8 cellular contexts compared by ENCODE assay signal in genomic region chr7:43076189-43076605, GRCh38. TPM values are rescaled to one million over a fixed set of nuclear protein-coding genes. Genes with fewer than 3 reads are reported as not detected.
DNase-seq lines count a peak whose midpoint lies in the region; ATAC-seq and TF ChIP-seq lines count a peak whose summit lies in the region.

No MANE protein-coding gene starts in this region.

- H3K4me1 ChIP-seq in Caco-2, result peaks cover 31% of the 10 kb centered on the region

- TF ChIP-seq CTCF in Caco-2 (IDR thresholded peaks at IDR 0.05; ENCODE audit: insufficient read depth in 1 of 2, low read depth in 1 of 2, low read length in 1 of 2, severe bottlenecking in 1 of 2, unreplicated experiment in 1 of 2), result no peak

- H3K27ac Mint-ChIP-seq in Caco-2 (ENCODE audit: unreplicated experiment), result no peak overlapping the region

- no peaks in the 10 kb centered on the region for H3K27me3 ChIP-seq in Caco-2 (replicated peaks; ENCODE audit: control insufficient read depth, insufficient read depth, low read length)

- peaks cover 12% of the 10 kb centered on the region for H3K9me3 Mint-ChIP-seq in Caco-2 (ENCODE audit: unreplicated experiment)

- no TSS peak for BruUV-seq in Caco-2 (replicated peaks; lab: Mats Ljungman, UMichigan)

- H3K4me3 Mint-ChIP-seq in Caco-2 (ENCODE audit: unreplicated experiment), result no peak overlapping the region

- H3K36me3 ChIP-seq in Caco-2 (ENCODE audit: control insufficient read depth, insufficient read depth, low read length), result no peaks in the 10 kb centered on the region

- H3K36me3 Mint-ChIP-seq in Caco-2 (ENCODE audit: insufficient read depth, unreplicated experiment), result peaks cover 5% of the 10 kb centered on the region

- POLR2A ChIA-PET in Caco-2 (lab: Charles Lee), result interaction anchor here (0.6 kb wide), 1 partner anchor 113 kb away, joined by 6 read pairs; no protein-coding TSS in a partner anchor

- peak; percentile 63 for ATAC-seq in GM19395 (IDR thresholded peaks at IDR 0.05; ENCODE audit: unreplicated experiment)
- peak; percentile 44 for ATAC-seq in HG03565 (IDR thresholded peaks at IDR 0.05; ENCODE audit: unreplicated experiment)
- ATAC-seq in HG02973 (IDR thresholded peaks at IDR 0.05; ENCODE audit: unreplicated experiment), result no peak

- H3K4me3 ChIP-seq in Caco-2 (ENCODE audit: low read depth, low read length), result no peak overlapping the region

- no peaks in the 10 kb centered on the region for H3K9me3 ChIP-seq in Caco-2

- CTCF ChIA-PET in Caco-2 (lab: Charles Lee), result no interaction called here

- H3K27me3 Mint-ChIP-seq in Caco-2 (ENCODE audit: insufficient read depth, unreplicated experiment), result no peaks in the 10 kb centered on the region

- peak; percentile 20 for DNase-seq in ELR (ENCODE audit: low read depth)
- DNase-seq in fibroblast of gingiva (ENCODE audit: low read depth), result peak; percentile 2
- no peak for DNase-seq in Caco-2
- no peak for DNase-seq in posterior cingulate gyrus
- DNase-seq in HK-2 (ENCODE audit: unreplicated experiment), result no peak

- peaks cover 13% of the 10 kb centered on the region for H3K4me1 Mint-ChIP-seq in Caco-2 (ENCODE audit: low read depth, unreplicated experiment)

- intact Hi-C loops in Caco-2 (cut with micrococcal nuclease; ENCODE audit: unreplicated experiment) (no loop called here), posterior cingulate gyrus (cut with DNase I) (no loop called here)

RNA-seq across cellular contexts. Expression of gene HECW1, which starts 36.2 kb away (rescaled TPM):
- total RNA-seq in Caco-2 (2022), result 1.7 and 1.8 TPM in 2 replicates

Comparison
In these comparisons a context has a peak if more than half of its experiments do, and no peak if none do; other contexts are left out.
1. DNase-seq: peak in ELR (single experiment) and fibroblast of gingiva (single experiment); none in Caco-2 (0 of 2), posterior cingulate gyrus (0 of 10) and HK-2 (single experiment).